18 cellular contexts compared by ENCODE assay signal in the genomic region with DNA sequence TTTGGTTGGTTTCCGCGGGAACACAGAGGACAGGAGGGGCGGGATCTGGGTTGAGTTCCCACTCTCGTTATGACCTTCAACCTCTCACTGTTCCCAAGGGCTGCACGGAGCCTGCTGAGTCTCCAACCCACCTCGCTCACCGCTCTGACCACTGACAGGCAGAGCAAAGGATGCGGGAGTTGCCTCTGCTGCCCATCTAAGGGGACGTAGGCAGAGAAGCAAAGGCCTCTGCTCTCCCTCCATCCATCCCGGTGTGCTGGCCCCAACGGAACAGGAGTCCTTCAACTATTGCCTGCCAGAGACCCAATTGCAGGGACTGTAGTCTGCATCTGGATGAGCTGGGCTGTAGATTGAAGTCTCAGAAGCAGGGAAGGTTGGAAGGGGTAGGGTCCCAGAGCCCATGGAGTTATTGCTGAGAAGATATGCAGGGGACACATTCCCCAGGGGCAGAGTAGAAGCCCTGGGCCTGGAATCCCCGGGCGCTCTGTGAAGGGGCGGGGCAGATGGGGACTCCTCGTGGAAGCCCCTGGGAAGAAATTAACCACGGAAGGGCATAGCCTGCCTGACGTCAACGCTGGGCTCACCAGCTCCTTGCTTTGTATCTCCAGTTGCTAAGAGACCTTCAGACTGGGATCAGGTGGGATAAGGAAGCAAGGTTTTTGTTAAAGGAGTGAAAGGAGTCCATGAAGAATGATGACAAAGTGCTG. TPM values are rescaled to one million over a fixed set of nuclear protein-coding genes. Genes with fewer than 3 reads are reported as not detected.
DNase-seq lines count a peak whose midpoint lies in the region; ATAC-seq and TF ChIP-seq lines count a peak whose summit lies in the region.
"Had no signal": no experiment of that assay in that cellular context is flagged by ENCODE, and none has a peak within 500 bp of the region (broad histone marks: within the 10 kb centered on the region; RNA-seq: fewer than 3 reads in every experiment).

No MANE protein-coding gene starts in this region.

- DNase-seq in M059J (ENCODE audit: low read depth) (peak; percentile 44), left cardiac atrium (peak; percentile 22), posterior vena cava (ENCODE audit: low spot score) (peak; percentile 62), NCI-H510A (lab: John Stamatoyannopoulos, UW) (no peak), middle frontal gyrus (ENCODE audit: extremely low spot score, low spot score) (no peak), foreskin keratinocyte (no peak)
- DNase-seq: activated CD4-positive, alpha-beta T cell treated with anti-CD3 and anti-CD28 coated beads for 4 hours; AML-193; DMS 273 treated with DMSO at 0.1 percent for 48 hours; NCI-H1930; NCI-H524; occipital lobe; OCI-M1; stimulated activated CD4-positive, alpha-beta T cell treated with anti-CD3 and anti-CD28 coated beads, Interleukin-12 subunit alpha, Interleukin-12 subunit beta, amount 100 ng/mL, for 4 hours had no signal

- H3K27ac ChIP-seq in BLaER1 treated with 17β-estradiol and CSF1 and Interleukin-3, amounts not matched to agents 10 nM and 100 nM: peak overlapping the region in 10 of 11 experiments; percentile 7 to 64 (median 46); a peak in 15 of 22 replicates
- H3K27ac ChIP-seq in foreskin keratinocyte: no peak overlapping the region
- H3K27ac ChIP-seq: epithelial cell of prostate had no signal

- peak overlapping the region; percentile 68 to 98 (median 88) for H3K4me2 ChIP-seq in BLaER1 treated with 17β-estradiol and CSF1 and Interleukin-3, amounts not matched to agents 10 nM and 100 nM

- no peaks in the 10 kb centered on the region for H4K20me1 ChIP-seq in BLaER1 treated with 17β-estradiol and CSF1 and Interleukin-3, amounts not matched to agents 10 nM and 100 nM

- peak overlapping the region in 3 of 10 experiments; percentile 42 to 57 (median 45); a peak in 4 of 20 replicates for H3K4me3 ChIP-seq in BLaER1 treated with 17β-estradiol and CSF1 and Interleukin-3, amounts not matched to agents 10 nM and 100 nM

- ATAC-seq in left cardiac atrium: no peak
- ATAC-seq in HG03571 (IDR thresholded peaks at IDR 0.05; ENCODE audit: unreplicated experiment): no peak
- ATAC-seq in foreskin keratinocyte: no peak

- no peak for TF ChIP-seq CTCF in foreskin keratinocyte (conservative IDR thresholded peaks at IDR 0.05)

- H3K27me3 ChIP-seq in BLaER1 treated with 17β-estradiol and CSF1 and Interleukin-3, amounts not matched to agents 10 nM and 100 nM: no peaks in the 10 kb centered on the region
- H3K27me3 ChIP-seq in foreskin keratinocyte: peaks cover 40% of the 10 kb centered on the region

- peaks cover 77 to 100% (median 93%) of the 10 kb centered on the region in 10 experiments for H3K4me1 ChIP-seq in BLaER1 treated with 17β-estradiol and CSF1 and Interleukin-3, amounts not matched to agents 10 nM and 100 nM
- H3K4me1 ChIP-seq in foreskin keratinocyte: no peaks in the 10 kb centered on the region

- no peaks in the 10 kb centered on the region for H3K36me3 ChIP-seq in BLaER1 treated with 17β-estradiol and CSF1 and Interleukin-3, amounts not matched to agents 10 nM and 100 nM

- intact Hi-C loops in left cardiac atrium (cut with DNase I): no loop called here
- intact Hi-C loops in posterior vena cava (cut with DNase I): no loop called here

- H3K9me3 ChIP-seq in BLaER1 treated with 17β-estradiol and CSF1 and Interleukin-3, amounts not matched to agents 10 nM and 100 nM (replicated peaks in 1 of 11): no peaks in the 10 kb centered on the region

- peak overlapping the region in 4 of 11 experiments; percentile 1 to 25 (median 23); a peak in 4 of 22 replicates for H3K9ac ChIP-seq in BLaER1 treated with 17β-estradiol and CSF1 and Interleukin-3, amounts not matched to agents 10 nM and 100 nM

RNA-seq across cellular contexts. Expression of gene FXYD2, which starts 12.7 kb away (rescaled TPM):
- not detected in 2 replicates for total RNA-seq in M059J (2014; rRNA removed; shearing (Covaris generic))
- total RNA-seq in left cardiac atrium: 1 to 10 TPM; 1.6 to 1.9 TPM
- 1 to 10 TPM; 3.6 to 4.5 TPM for total RNA-seq in posterior vena cava
- total RNA-seq in foreskin keratinocyte: not detected in 2 replicates
- 0.15 and 0.27 TPM in 2 replicates for polyA plus RNA-seq in foreskin keratinocyte
- total RNA-seq: SK-MEL-5 had no signal

RNA-seq across cellular contexts. Expression of gene FXYD6, which starts 39.2 kb away (rescaled TPM):
- total RNA-seq in M059J (2014; rRNA removed; shearing (Covaris generic)): 0.12 and 0.86 TPM in 2 replicates
- 10 to 100 TPM; 31.2 to 37.6 TPM for total RNA-seq in left cardiac atrium
- 100 to 1,000 TPM in 1 of 2 donors, 10 to 100 TPM in 1; 62.8 to 107 TPM for total RNA-seq in posterior vena cava
- not detected in 2 replicates for total RNA-seq in foreskin keratinocyte
- polyA plus RNA-seq in foreskin keratinocyte: 0.09 and 0.16 TPM in 2 replicates

RNA-seq across cellular contexts. Expression of gene DSCAML1, which starts 40.2 kb away (rescaled TPM):
- not detected in 2 replicates for total RNA-seq in M059J (2014; rRNA removed; shearing (Covaris generic))
- total RNA-seq in left cardiac atrium (under 1 TPM; 0.76 to 0.88 TPM), posterior vena cava (1 to 10 TPM; 1.2 to 1.5 TPM), foreskin keratinocyte (not detected in 2 replicates)
- polyA plus RNA-seq in foreskin keratinocyte: not detected in 2 replicates
- total RNA-seq: SK-MEL-5 had no signal

Comparison
In these comparisons a context has a peak if more than half of its experiments do, and no peak if none do; other contexts are left out.
1. DNase-seq: peak in M059J (single experiment), left cardiac atrium (single experiment) and posterior vena cava (single experiment); none in NCI-H510A (single experiment), middle frontal gyrus (single experiment) and foreskin keratinocyte (0 of 2).
2. RNA of gene FXYD6, which starts 39.2 kb away (total RNA-seq): 62.8 to 107 TPM in posterior vena cava and 31.2 to 37.6 TPM in left cardiac atrium; 0.12 to 0.86 TPM in M059J and not detected in foreskin keratinocyte; every median in the first group is over 10 times any median in the second.